12 cellular contexts compared by ENCODE assay signal in the genomic region with DNA sequence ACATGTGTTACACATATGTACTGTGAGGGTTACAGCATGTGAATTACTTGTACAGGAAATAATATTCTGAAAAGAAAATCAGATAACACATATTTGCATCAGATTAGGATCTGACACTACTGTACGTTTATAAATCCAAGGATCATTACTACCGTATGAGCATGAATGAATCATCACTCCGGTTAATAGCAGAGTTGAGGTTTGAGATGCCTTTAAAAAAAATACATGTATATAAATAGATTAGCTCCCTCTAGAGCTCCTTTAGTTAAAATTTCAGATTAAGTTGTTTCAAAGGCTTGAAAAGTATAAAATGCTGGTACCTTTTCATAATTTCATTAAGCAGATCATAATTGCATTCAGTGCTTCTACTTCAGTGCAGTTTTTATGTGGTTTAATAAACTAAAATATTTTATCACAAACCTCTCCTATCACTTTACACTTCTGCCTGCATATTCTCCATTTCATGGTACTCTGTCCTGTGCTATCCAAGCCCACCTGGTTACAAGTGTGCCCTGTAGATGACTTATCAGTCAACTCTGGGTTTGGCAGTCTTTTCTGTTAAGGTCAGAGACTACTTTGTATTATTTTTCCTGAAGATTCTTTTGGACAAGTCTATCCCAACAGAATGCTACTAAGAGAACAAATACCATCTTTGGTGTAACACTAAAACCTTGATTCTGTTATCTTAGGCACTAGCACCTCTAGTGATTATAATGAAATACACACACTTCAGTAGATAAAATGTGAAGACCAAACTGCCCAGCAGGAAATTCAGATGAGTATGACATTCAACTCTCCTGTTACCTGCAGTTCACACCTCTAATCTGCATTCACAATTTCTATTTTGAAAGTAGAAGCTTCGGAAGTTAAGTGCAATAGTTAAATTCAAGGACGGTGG. TPM values are rescaled to one million over a fixed set of nuclear protein-coding genes. Genes with fewer than 3 reads are reported as not detected.
DNase-seq lines count a peak whose midpoint lies in the region; ATAC-seq and TF ChIP-seq lines count a peak whose summit lies in the region.
"Had no signal": no experiment of that assay in that cellular context is flagged by ENCODE, and none has a peak within 500 bp of the region (broad histone marks: within the 10 kb centered on the region; RNA-seq: fewer than 3 reads in every experiment).

No MANE protein-coding gene starts in this region.

- H3K4me3 ChIP-seq in AG10803 (ENCODE audit: low read length), result no peak overlapping the region
- H3K4me3 ChIP-seq in astrocyte of the spinal cord (ENCODE audit: low read depth, low read length), result no peak overlapping the region
- H3K4me3 ChIP-seq: K562 had no signal

- in situ Hi-C loops in astrocyte of the spinal cord (cut with HindIII; ENCODE audit: low sequenced_read_pairs), result no loop called here

- ATAC-seq in left lobe of liver, result no peak
- ATAC-seq in GM21423 (IDR thresholded peaks at IDR 0.05; ENCODE audit: unreplicated experiment), result no peak
- ATAC-seq in GM18861 (IDR thresholded peaks at IDR 0.05; ENCODE audit: unreplicated experiment), result no peak
- ATAC-seq: K562 had no signal

- DNase-seq in AG10803 (ENCODE audit: low read depth), result peak; percentile 65
- peak; percentile 52 for DNase-seq in HS-5 (ENCODE audit: low read depth)
- DNase-seq in astrocyte of the spinal cord (ENCODE audit: low read depth, low spot score), result peak; percentile 79
- peak; percentile 44 for DNase-seq in kidney tubule cell (ENCODE audit: low spot score)
- no peak for DNase-seq in left lobe of liver (ENCODE audit: low spot score)
- no peak for DNase-seq in D341Med (ENCODE audit: low spot score)
- DNase-seq: foreskin melanocyte; NCI-H524 treated with DMSO at 0.1 percent for 48 hours; stimulated activated naive CD4-positive, alpha-beta T cell had no signal

- TF ChIP-seq CTCF in AG10803 (conservative IDR thresholded peaks at IDR 0.05; ENCODE audit: low read length), result peak; percentile 29; the same call in 1 of the 2 replicates
- TF ChIP-seq CTCF in astrocyte of the spinal cord (IDR thresholded peaks at IDR 0.05; ENCODE audit: low read depth, low read length), result peak; percentile 0

RNA-seq across cellular contexts. Expression of a gene that starts 48.0 kb away (rescaled TPM):
- 0.38 TPM for total RNA-seq in left lobe of liver

Comparison
In these comparisons a context has a peak if more than half of its experiments do, and no peak if none do; other contexts are left out.
1. DNase-seq: peak in AG10803 (single experiment), HS-5 (single experiment), astrocyte of the spinal cord (single experiment) and kidney tubule cell (single experiment); none in left lobe of liver (single experiment) and D341Med (single experiment).